3 cellular contexts compared by ENCODE assay signal in genomic region chr9:17470015-17470414, GRCh38.
"Had no signal": no experiment of that assay in that cellular context is flagged by ENCODE, and none has a peak within 500 bp of the region (broad histone marks: within the 10 kb centered on the region; RNA-seq: fewer than 3 reads in every experiment).

No MANE protein-coding gene starts in this region.

- H3K4me3 ChIP-seq: GM12878 had no signal

- ATAC-seq: GM12878 had no signal

- DNase-seq: GDM1, GF-D8 had no signal
